ENCODE assay signal across 20 cellular contexts in genomic region chr7:157378390-157378789, GRCh38. TPM values are rescaled to one million over a fixed set of nuclear protein-coding genes. Genes with fewer than 3 reads are reported as not detected.
A peak's percentile ranks its signal among the peaks of the same experiment; 100 is the strongest.
DNase-seq lines count a peak whose midpoint lies in the region; ATAC-seq, FAIRE-seq and TF ChIP-seq lines count a peak whose summit lies in the region.
"Had no signal": no experiment of that assay in that cellular context is flagged by ENCODE, and none has a peak within 500 bp of the region (broad histone marks: within the 10 kb centered on the region; RNA-seq: fewer than 3 reads in every experiment).

No MANE protein-coding gene starts in this region.

- H3K14ac ChIP-seq in H9 (ENCODE audit: insufficient read depth, low read length) = no peak overlapping the region
- no peak overlapping the region for H3K14ac ChIP-seq in H1 (ENCODE audit: insufficient read length)

- TF ChIP-seq CTCF in H9 (conservative IDR thresholded peaks at IDR 0.05) (no peak), H1 (IDR thresholded peaks at IDR 0.05; ENCODE audit: control extremely low read depth in 1 of 3, insufficient read depth in 1 of 3, low read depth in 1 of 3, low read length in 3 of 3) (no peak), stomach (IDR thresholded peaks at IDR 0.05) (no peak), CD14-positive monocyte (IDR thresholded peaks at IDR 0.05) (no peak)
- no peak for TF ChIP-seq CTCF in activated CD8-positive, alpha-beta T cell treated with anti-CD3 and anti-CD28 coated beads for 36 hours (IDR thresholded peaks at IDR 0.05)

- H3K4me1 ChIP-seq in right cardiac atrium (ENCODE audit: control insufficient read depth, insufficient read depth, low read length) (peaks cover 11% of the 10 kb centered on the region), H9 (ENCODE audit: insufficient read depth, low read length) (peaks cover 3% of the 10 kb centered on the region), H1 (replicated peaks in 1 of 4; ENCODE audit: control insufficient read depth in 3 of 4, insufficient read depth in 4 of 4, low read length in 3 of 4) (peaks cover 0 to 3% (median 0%) of the 10 kb centered on the region in 4 experiments; a peak in 5 of 7 replicates), stomach (peaks cover 5 to 51% (median 30%) of the 10 kb centered on the region in 4 donors)

- H3K4me1 Mint-ChIP-seq in H9 = peaks cover 30 to 49% of the 10 kb centered on the region in 2 experiments
- no peaks in the 10 kb centered on the region for H3K4me1 Mint-ChIP-seq in CD14-positive monocyte
- H3K4me1 Mint-ChIP-seq in activated CD8-positive, alpha-beta T cell treated with anti-CD3 and anti-CD28 coated beads for 36 hours (ENCODE audit: low read depth) = peaks cover 59% of the 10 kb centered on the region

- no peak overlapping the region for H4K5ac ChIP-seq in H9 (ENCODE audit: insufficient read length, low read depth, low read length)
- H4K5ac ChIP-seq in H1 (ENCODE audit: insufficient read length, low read depth, low read length) = no peak overlapping the region

- TF ChIP-seq POLR2A in H1 (IDR thresholded peaks at IDR 0.05; ENCODE audit: control extremely low read depth in 1 of 2, low read depth in 2 of 2, low read length in 2 of 2) = no peak
- no peak for TF ChIP-seq POLR2A in stomach (IDR thresholded peaks at IDR 0.05)

- peaks cover 56% of the 10 kb centered on the region for H3K79me2 ChIP-seq in H9 (ENCODE audit: insufficient read depth, low read length)
- H3K79me2 ChIP-seq in H1 (ENCODE audit: control insufficient read depth in 1 of 2, insufficient read depth in 2 of 2, low read length in 2 of 2) = peaks cover 26 to 98% of the 10 kb centered on the region in 2 experiments

- peaks cover 3% of the 10 kb centered on the region for H3K79me1 ChIP-seq in H9 (ENCODE audit: insufficient read depth, low read depth, low read length, poor library complexity, severe bottlenecking)
- H3K79me1 ChIP-seq in H1 (ENCODE audit: low read depth, low read length) = peaks cover 14% of the 10 kb centered on the region

- H3K23ac ChIP-seq in H9 (ENCODE audit: insufficient read length, low read depth, low read length) = no peak overlapping the region
- H3K23ac ChIP-seq in H1 (ENCODE audit: insufficient read length) = no peak overlapping the region

- H4K91ac ChIP-seq in H9 (ENCODE audit: insufficient read length, low read depth, low read length) = no peak overlapping the region
- no peak overlapping the region for H4K91ac ChIP-seq in H1 (replicated peaks; ENCODE audit: insufficient read length, low read length)

- no peak for TF ChIP-seq RAD21 in H1 (IDR thresholded peaks at IDR 0.05 in 1 of 2, conservative IDR thresholded peaks at IDR 0.05 in 1 of 2; ENCODE audit: low read depth in 2 of 2, low read length in 2 of 2)

- H4K20me1 ChIP-seq in H9 (ENCODE audit: control insufficient read depth, insufficient read depth, insufficient read length) (peaks cover 7% of the 10 kb centered on the region), H1 (replicated peaks in 1 of 2; ENCODE audit: control insufficient read depth in 1 of 2, insufficient read depth in 2 of 2, low read length in 2 of 2) (peaks cover 39 to 51% of the 10 kb centered on the region in 2 experiments)

- H2BK20ac ChIP-seq in H9 (ENCODE audit: low read depth, low read length, poor library complexity, severe bottlenecking) = no peak overlapping the region
- H2BK20ac ChIP-seq in H1 (ENCODE audit: low read length) = no peak overlapping the region

- intact Hi-C loops in left ventricle myocardium superior (cut with micrococcal nuclease) (no loop called here), right cardiac atrium (cut with DNase I) (no loop called here), stomach (cut with DNase I; ENCODE audit: low total_unique reads) (no loop called here), CD14-positive monocyte (cut with micrococcal nuclease) (no loop called here)
- intact Hi-C loops in activated CD8-positive, alpha-beta T cell treated with anti-CD3 and anti-CD28 coated beads for 36 hours (cut with micrococcal nuclease) = no loop called here

- no peaks in the 10 kb centered on the region for H3K23me2 ChIP-seq in H9 (ENCODE audit: insufficient read length, low read depth, low read length, poor library complexity, severe bottlenecking)
- H3K23me2 ChIP-seq in H1 (ENCODE audit: low read depth, low read length) = no peaks in the 10 kb centered on the region; the same call in 1 of the 2 replicates

- H3K9ac ChIP-seq in H9 (ENCODE audit: extremely low read depth, insufficient read length, low read length) (no peak overlapping the region), H1 (replicated peaks in 1 of 4; ENCODE audit: extremely low read depth in 1 of 4, low read depth in 3 of 4, low read length in 3 of 4) (no peak overlapping the region)
- H3K9ac ChIP-seq: GM23248 had no signal

- no peak overlapping the region for H2BK5ac ChIP-seq in H9 (ENCODE audit: insufficient read length, low read length)
- H2BK5ac ChIP-seq in H1 (ENCODE audit: low read depth, low read length) = no peak overlapping the region

- H2AFZ ChIP-seq in H9 (ENCODE audit: low read length) = no peak overlapping the region
- H2AFZ ChIP-seq in H1 (ENCODE audit: low read length) = no peak overlapping the region
- H2AFZ ChIP-seq: GM23248, PC-9 had no signal

- no peak overlapping the region for H2AK5ac ChIP-seq in H9 (ENCODE audit: insufficient read length, low read length)
- H2AK5ac ChIP-seq in H1 (ENCODE audit: low read depth, low read length) = no peak overlapping the region

- H3K4ac ChIP-seq in H9 (ENCODE audit: low read depth, low read length) (no peak overlapping the region), H1 (replicated peaks; ENCODE audit: insufficient read length, low read depth, low read length) (no peak overlapping the region)

- H2BK120ac ChIP-seq in H9 (ENCODE audit: low read depth, low read length, poor library complexity, severe bottlenecking) (no peak overlapping the region), H1 (replicated peaks; ENCODE audit: low read depth, low read length) (no peak overlapping the region)

- no peak overlapping the region for H3K56ac ChIP-seq in H9 (ENCODE audit: insufficient read length, low read depth, low read length)
- no peak overlapping the region for H3K56ac ChIP-seq in H1 (replicated peaks; ENCODE audit: insufficient read length, low read depth, low read length)

- H3K9me3 Mint-ChIP-seq in H9 (no peaks in the 10 kb centered on the region), CD14-positive monocyte (no peaks in the 10 kb centered on the region)
- no peaks in the 10 kb centered on the region for H3K9me3 Mint-ChIP-seq in activated CD8-positive, alpha-beta T cell treated with anti-CD3 and anti-CD28 coated beads for 36 hours
- H3K9me3 Mint-ChIP-seq: CD8-positive, alpha-beta T cell had no signal

- H4K8ac ChIP-seq in H9 (replicated peaks; ENCODE audit: insufficient read length, low read depth, low read length) = no peak overlapping the region
- H4K8ac ChIP-seq in H1 (ENCODE audit: extremely low read depth, insufficient read depth, low read length) = no peak overlapping the region

- H3K4me3 ChIP-seq in right cardiac atrium (ENCODE audit: low read length) = no peak overlapping the region
- H3K4me3 ChIP-seq in H1 (ENCODE audit: extremely low read depth in 1 of 4, insufficient read depth in 2 of 4, low read depth in 3 of 4, low read length in 4 of 4) = no peak overlapping the region
- no peak overlapping the region for H3K4me3 ChIP-seq in stomach
- H3K4me3 ChIP-seq: GM23248, PC-9, SJSA1 had no signal

- H3K27ac Mint-ChIP-seq in H9 (0 out of 7 replicates have a peak overlapping the region, but pooled peaks of 2 of the 3 experiments have one; percentile 14 to 27), CD14-positive monocyte (no peak overlapping the region)
- no peak overlapping the region for H3K27ac Mint-ChIP-seq in activated CD8-positive, alpha-beta T cell treated with anti-CD3 and anti-CD28 coated beads for 36 hours

- H2BK15ac ChIP-seq in H9 (ENCODE audit: low read depth, low read length) = no peak overlapping the region
- no peak overlapping the region for H2BK15ac ChIP-seq in H1 (ENCODE audit: low read length)

- H3K36me3 ChIP-seq in H1 (ENCODE audit: control insufficient read depth in 2 of 4, insufficient read depth in 4 of 4, low read length in 3 of 4) (peaks cover 12 to 66% (median 26%) of the 10 kb centered on the region in 4 experiments), stomach (peaks cover 12 to 61% (median 46%) of the 10 kb centered on the region in 4 donors)

- no peak overlapping the region for H3K4me3 Mint-ChIP-seq in H9
- H3K4me3 Mint-ChIP-seq in CD14-positive monocyte = no peak overlapping the region
- no peak overlapping the region for H3K4me3 Mint-ChIP-seq in activated CD8-positive, alpha-beta T cell treated with anti-CD3 and anti-CD28 coated beads for 36 hours
- H3K4me3 Mint-ChIP-seq: CD8-positive, alpha-beta T cell had no signal

- no peak overlapping the region for H3T11ph ChIP-seq in H9 (ENCODE audit: low read length)

- 90% methylated on average over 16 of the region's 16 CpGs for WGBS in right cardiac atrium
- WGBS in H9 (ENCODE audit: extremely low coverage, insufficient read length, low lambda C conversion rate) = 100% methylated on average over 1 of the region's 16 CpGs
- WGBS in H1 (ENCODE audit: extremely low coverage in 1 of 2, insufficient coverage in 1 of 2, insufficient read length in 1 of 2, insufficient replicate concordance in 2 of 2, low coverage in 1 of 2, low lambda C conversion rate in 2 of 2, missing lambda C conversion rate in 1 of 2), 2 experiments = 95% methylated on average over 16 of the region's 16 CpGs; no CpG with 5 or more reads in 1 of the 2 experiments
- WGBS in stomach, 5 donors = 92 to 97% (median 95%) methylated on average over 16 of the region's 16 CpGs

- H3K4me2 ChIP-seq in H9 (ENCODE audit: insufficient read depth, insufficient read length, low read length) = no peak overlapping the region
- no peak overlapping the region for H3K4me2 ChIP-seq in H1 (ENCODE audit: insufficient read depth in 1 of 2, low read depth in 2 of 2, low read length in 2 of 2)
- H3K4me2 ChIP-seq: PC-9 had no signal

- CTCF ChIA-PET in H1 (lab: Charles Lee; ENCODE audit: partially characterized antibody) = interaction anchor here (1.2 to 1.7 kb wide), 4 partner anchors 8 to 112 kb away, joined by 3 to 5 read pairs (median 4); no protein-coding TSS in a partner anchor
- CTCF ChIA-PET in activated CD8-positive, alpha-beta T cell treated with anti-CD3 and anti-CD28 coated beads for 36 hours (lab: Charles Lee) = interaction anchor here (1.0 to 1.4 kb wide), 4 partner anchors 8 to 77 kb away, joined by 3 to 11 read pairs (median 4); no protein-coding TSS in a partner anchor

- H3K27me3 ChIP-seq in right cardiac atrium (ENCODE audit: control insufficient read depth, insufficient read depth) (no peaks in the 10 kb centered on the region), H9 (ENCODE audit: insufficient read depth, low read length) (no peaks in the 10 kb centered on the region), H1 (replicated peaks in 1 of 4; ENCODE audit: control insufficient read depth in 3 of 4, extremely low read depth in 1 of 4, insufficient read depth in 3 of 4, low read length in 3 of 4) (no peaks in the 10 kb centered on the region), stomach (no peaks in the 10 kb centered on the region)
- H3K27me3 ChIP-seq: SJSA1 had no signal

- ATAC-seq in left ventricle myocardium superior (peak; percentile 15), right cardiac atrium (no peak)
- ATAC-seq in activated CD8-positive, alpha-beta T cell treated with anti-CD3 and anti-CD28 coated beads for 36 hours = no peak
- ATAC-seq: CD8-positive, alpha-beta T cell had no signal

- no peak overlapping the region for H3K18ac ChIP-seq in H9 (ENCODE audit: insufficient read length, low read depth, low read length)
- H3K18ac ChIP-seq in H1 (ENCODE audit: extremely low read depth, low read length) = no peak overlapping the region

- DNase-seq in left ventricle myocardium superior = no peak
- DNase-seq in right cardiac atrium = no peak
- DNase-seq in H9 = no peak
- DNase-seq in H1 (ENCODE audit: low read depth in 1 of 2, low spot score in 2 of 2) = no peak
- DNase-seq in stomach = peak; percentile 11
- no peak for DNase-seq in CD14-positive monocyte (ENCODE audit: low spot score)
- no peak for DNase-seq in activated CD8-positive, alpha-beta T cell treated with anti-CD3 and anti-CD28 coated beads for 36 hours
- no peak for DNase-seq in substantia nigra (lab: John Stamatoyannopoulos, UW)
- DNase-seq: CD8-positive, alpha-beta T cell; GDM1; GM23248; NCI-H1048; NCI-H146; NCI-H2081 treated with DMSO at 0.1 percent for 48 hours; NCI-H510A; NCI-H82; PC-9 had no signal

- TF ChIP-seq EP300 in H1 (IDR thresholded peaks at IDR 0.05; ENCODE audit: borderline replicate concordance in 1 of 2, low read depth in 2 of 2, low read length in 2 of 2) (no peak), stomach (IDR thresholded peaks at IDR 0.05) (no peak)

- H3K9me3 ChIP-seq in right cardiac atrium (ENCODE audit: control insufficient read depth, low read length) (no peaks in the 10 kb centered on the region), H9 (ENCODE audit: control insufficient read depth, low read depth, low read length) (no peaks in the 10 kb centered on the region), H1 (ENCODE audit: insufficient read depth in 2 of 2, low read depth in 1 of 2, low read length in 1 of 2) (no peaks in the 10 kb centered on the region), stomach (no peaks in the 10 kb centered on the region)
- H3K9me3 ChIP-seq: SJSA1 had no signal

- H2BK12ac ChIP-seq in H9 (ENCODE audit: insufficient read length, low read depth, low read length) (no peak overlapping the region), H1 (ENCODE audit: low read depth, low read length) (no peak overlapping the region)

- H3K27ac ChIP-seq in right cardiac atrium (ENCODE audit: low read length) (no peak overlapping the region), H9 (ENCODE audit: insufficient read length, low read depth, low read length) (no peak overlapping the region), H1 (ENCODE audit: low read depth, low read length) (no peak overlapping the region), stomach (no peak overlapping the region), substantia nigra (ENCODE audit: low read depth, low read length, poor library complexity, severe bottlenecking) (no peak overlapping the region)
- H3K27ac ChIP-seq: GM23248, PC-9, SJSA1 had no signal

- H3K27me3 Mint-ChIP-seq in H9 (ENCODE audit: low read depth) (no peaks in the 10 kb centered on the region), CD14-positive monocyte (ENCODE audit: low read depth in 3 of 3) (no peaks in the 10 kb centered on the region)
- H3K27me3 Mint-ChIP-seq in activated CD8-positive, alpha-beta T cell treated with anti-CD3 and anti-CD28 coated beads for 36 hours = no peaks in the 10 kb centered on the region

- FAIRE-seq in H1 (lab: Jason Lieb, UNC) = no peak
- FAIRE-seq: GM12891, GM18507 had no signal

- POLR2A ChIA-PET in H1 (lab: Charles Lee; ENCODE audit: partially characterized antibody) = interaction anchor here (0.6 to 1.8 kb wide), 8 partner anchors 11 to 40 kb away, joined by 3 to 8 read pairs (median 4); no protein-coding TSS in a partner anchor
- POLR2A ChIA-PET in activated CD8-positive, alpha-beta T cell treated with anti-CD3 and anti-CD28 coated beads for 36 hours (lab: Charles Lee) = interaction anchor here (0.6 to 1.4 kb wide), 4 partner anchors 9 to 22 kb away, joined by 3 to 4 read pairs (median 4); no protein-coding TSS in a partner anchor

- H3K36me3 Mint-ChIP-seq in H9 (ENCODE audit: insufficient read depth in 1 of 3, low read depth in 3 of 3) = peaks cover 47 to 87% (median 77%) of the 10 kb centered on the region in 3 experiments
- peaks cover 68 to 87% of the 10 kb centered on the region in 2 donors for H3K36me3 Mint-ChIP-seq in CD14-positive monocyte
- H3K36me3 Mint-ChIP-seq in activated CD8-positive, alpha-beta T cell treated with anti-CD3 and anti-CD28 coated beads for 36 hours (ENCODE audit: low read depth) = peaks cover 45% of the 10 kb centered on the region

RNA-seq across cellular contexts. Expression of gene DNAJB6, which starts 41.6 kb away (rescaled TPM):
- 193 TPM for total RNA-seq in left ventricle myocardium superior
- total RNA-seq in right cardiac atrium = 100 to 1,000 TPM; 154 to 183 (median 172) TPM
- polyA plus RNA-seq in right cardiac atrium = 154 TPM
- total RNA-seq in H9 (2021) = 215 and 216 TPM in 2 replicates
- 270 and 295 TPM in 2 replicates for total RNA-seq in H1 (2021; fragmentation: NEBNext Ultra II Directional; extraction: Animal tissue kit (Norgen Biotek cat#: 25700))
- 117 and 166 TPM in 2 replicates for polyA plus RNA-seq in H1 (2011; rRNA removed)
- polyA plus RNA-seq in H1 (2011; cell fraction: cytosol; rRNA removed) = 170 TPM
- 108 TPM for polyA plus RNA-seq in H1 (2011; cell fraction: nucleus; rRNA removed)
- 237 to 389 TPM (median 263 TPM) in 4 replicates for polyA plus RNA-seq in H1 (2012, experiment 1 of 2)
- 129 TPM for polyA plus RNA-seq in H1 (2012, experiment 2 of 2)
- 323 TPM for polyA plus RNA-seq in H1 (2013, experiment 1 of 2)
- 304 TPM for polyA plus RNA-seq in H1 (2013, experiment 2 of 2)
- 66.6 and 92.4 TPM in 2 replicates for polyA minus RNA-seq in H1 (2011; rRNA and poly(A)+ RNA removed)
- 170 TPM for polyA minus RNA-seq in H1 (2011; cell fraction: cytosol; rRNA and poly(A)+ RNA removed)
- 112 TPM for polyA minus RNA-seq in H1 (2011; cell fraction: nucleus; rRNA and poly(A)+ RNA removed)
- 100 to 1,000 TPM in 2 of 5 donors, 10 to 100 TPM in 3; 48.7 to 233 (median 99.1) TPM for total RNA-seq in stomach
- polyA plus RNA-seq in stomach = 10 to 100 TPM; 58.3 to 67.7 (median 63.1) TPM
- polyA plus RNA-seq in CD14-positive monocyte = 100 to 1,000 TPM; 116 to 117 TPM
- 10 to 100 TPM; 67.8 to 80.6 TPM for total RNA-seq in activated CD8-positive, alpha-beta T cell treated with anti-CD3 and anti-CD28 coated beads for 36 hours

Comparison
In these comparisons a context has a peak if more than half of its experiments do, and no peak if none do; other contexts are left out.
1. H3K27ac Mint-ChIP-seq: peak in H9 (2 of 3); none in CD14-positive monocyte (0 of 7) and activated CD8-positive, alpha-beta T cell treated with anti-CD3 and anti-CD28 coated beads for 36 hours (single experiment).